In genomic region chr7:128097211-128097731, GRCh38 we compare ENCODE assay signal across 16 cellular contexts.
DNase-seq lines count a peak whose midpoint lies in the region; ATAC-seq and TF ChIP-seq lines count a peak whose summit lies in the region.
"Had no signal": no experiment of that assay in that cellular context is flagged by ENCODE, and none has a peak within 500 bp of the region (broad histone marks: within the 10 kb centered on the region; RNA-seq: fewer than 3 reads in every experiment).

No MANE protein-coding gene starts in this region.

- peaks cover 34% of the 10 kb centered on the region for H3K4me1 Mint-ChIP-seq in HFFc6 (ENCODE audit: low read depth)
- H3K4me1 Mint-ChIP-seq in stimulated activated naive B cell treated with anti-CD40 and anti-IgM and Interleukin-4, amounts not matched to agents 10 μg/mL and 1 μg/mL and 100 μg/mL, for 72 hours: peaks cover 19 to 25% of the 10 kb centered on the region in 2 donors

- H3K27me3 Mint-ChIP-seq in HFFc6 (ENCODE audit: insufficient read depth): peaks cover 11% of the 10 kb centered on the region; the same call in 1 of the 2 replicates
- no peaks in the 10 kb centered on the region for H3K27me3 Mint-ChIP-seq in stimulated activated naive B cell treated with anti-CD40 and anti-IgM and Interleukin-4, amounts not matched to agents 10 μg/mL and 1 μg/mL and 100 μg/mL, for 72 hours
- H3K27me3 Mint-ChIP-seq: CD4-positive, alpha-beta memory T cell had no signal

- H3K36me3 Mint-ChIP-seq in HFFc6 (ENCODE audit: low read depth): peaks cover 19% of the 10 kb centered on the region; the same call in 1 of the 2 replicates
- peaks cover 45 to 46% of the 10 kb centered on the region in 2 donors for H3K36me3 Mint-ChIP-seq in stimulated activated naive B cell treated with anti-CD40 and anti-IgM and Interleukin-4, amounts not matched to agents 10 μg/mL and 1 μg/mL and 100 μg/mL, for 72 hours

- intact Hi-C loops in Right ventricle myocardium inferior (cut with DNase I): no loop called here
- intact Hi-C loops in Right ventricle myocardium superior (cut with DNase I): no loop called here

- no peaks in the 10 kb centered on the region for H3K9me3 ChIP-seq in smooth muscle cell (replicated peaks; ENCODE audit: low read depth)

- no peak overlapping the region for H3K27ac ChIP-seq in smooth muscle cell (ENCODE audit: low read depth)
- H3K27ac ChIP-seq: 22Rv1 had no signal

- no peak overlapping the region for H3K4me3 ChIP-seq in astrocyte of the spinal cord (ENCODE audit: low read depth, low read length)
- no peak overlapping the region for H3K4me3 ChIP-seq in smooth muscle cell
- H3K4me3 ChIP-seq: GM23338 had no signal

- TF ChIP-seq CTCF in HFFc6 (IDR thresholded peaks at IDR 0.05): no peak
- TF ChIP-seq CTCF in astrocyte of the spinal cord (IDR thresholded peaks at IDR 0.05; ENCODE audit: low read depth, low read length): no peak
- no peak for TF ChIP-seq CTCF in smooth muscle cell (IDR thresholded peaks at IDR 0.05; ENCODE audit: borderline replicate concordance, insufficient read depth, poor library complexity, severe bottlenecking)

- no peak overlapping the region for H3K27ac Mint-ChIP-seq in HFFc6
- peak overlapping the region; percentile 42 for H3K27ac Mint-ChIP-seq in stimulated activated naive B cell treated with anti-CD40 and anti-IgM and Interleukin-4, amounts not matched to agents 10 μg/mL and 1 μg/mL and 100 μg/mL, for 72 hours
- H3K27ac Mint-ChIP-seq: GM23338, H9 had no signal

- no peak overlapping the region for H3K4me2 ChIP-seq in smooth muscle cell
- H3K4me2 ChIP-seq: GM23338 had no signal

- H3K4me3 Mint-ChIP-seq in HFFc6: no peak overlapping the region
- H3K4me3 Mint-ChIP-seq in stimulated activated naive B cell treated with anti-CD40 and anti-IgM and Interleukin-4, amounts not matched to agents 10 μg/mL and 1 μg/mL and 100 μg/mL, for 72 hours: no peak overlapping the region
- H3K4me3 Mint-ChIP-seq: CD4-positive, alpha-beta memory T cell; GM23338; H9 had no signal

- no peak overlapping the region for H3K9ac ChIP-seq in smooth muscle cell (ENCODE audit: low read depth)

- ATAC-seq in Right ventricle myocardium inferior (no peak), Right ventricle myocardium superior (ENCODE audit: poor library complexity) (no peak)
- ATAC-seq in stimulated activated naive B cell treated with anti-CD40 and anti-IgM and Interleukin-4, amounts not matched to agents 10 μg/mL and 1 μg/mL and 100 μg/mL, for 72 hours (replicated peaks): no peak
- ATAC-seq: GM23338 had no signal

- peaks cover 11% of the 10 kb centered on the region for H4K20me1 ChIP-seq in smooth muscle cell (ENCODE audit: low read depth)

- no peaks in the 10 kb centered on the region for H3K36me3 ChIP-seq in smooth muscle cell (ENCODE audit: low read depth)

- no peaks in the 10 kb centered on the region for H3K79me2 ChIP-seq in smooth muscle cell (ENCODE audit: low read depth)

- no peaks in the 10 kb centered on the region for H3K27me3 ChIP-seq in smooth muscle cell (ENCODE audit: low read depth)

- no peak overlapping the region for H2AFZ ChIP-seq in smooth muscle cell (ENCODE audit: low read depth)
- H2AFZ ChIP-seq: GM23338 had no signal

- H3K4me1 ChIP-seq in smooth muscle cell (ENCODE audit: low read depth): no peaks in the 10 kb centered on the region

- no peaks in the 10 kb centered on the region for H3K9me3 Mint-ChIP-seq in HFFc6
- H3K9me3 Mint-ChIP-seq in stimulated activated naive B cell treated with anti-CD40 and anti-IgM and Interleukin-4, amounts not matched to agents 10 μg/mL and 1 μg/mL and 100 μg/mL, for 72 hours: no peaks in the 10 kb centered on the region
- H3K9me3 Mint-ChIP-seq: GM23338, H9 had no signal

- WGBS in smooth muscle cell (ENCODE audit: low lambda C conversion rate): 93% methylated on average over 7 of the region's 7 CpGs

- DNase-seq in Right ventricle myocardium inferior (ENCODE audit: missing footprints): peak; percentile 33
- DNase-seq in Right ventricle myocardium superior: no peak
- peak; percentile 23 for DNase-seq in HFFc6
- DNase-seq in astrocyte of the spinal cord (ENCODE audit: low read depth, low spot score): peak; percentile 18
- DNase-seq in stimulated activated naive B cell treated with anti-CD40 and anti-IgM and Interleukin-4, amounts not matched to agents 10 μg/mL and 1 μg/mL and 100 μg/mL, for 72 hours: no peak
- DNase-seq in GOT3 (lab: John Stamatoyannopoulos, UW): no peak
- DNase-seq in smooth muscle cell (lab: John Stamatoyannopoulos, UW; ENCODE audit: unreplicated experiment): no peak
- no peak for DNase-seq in NCI-H1092 treated with DMSO at 0.1 percent for 48 hours (lab: John Stamatoyannopoulos, UW)
- DNase-seq: C1 segment of cervical spinal cord; CD4-positive, alpha-beta memory T cell; DMS79; EL; GDM1; H9 had no signal

- in situ Hi-C loops in astrocyte of the spinal cord (cut with HindIII; ENCODE audit: low sequenced_read_pairs): no loop called here

- H3F3A ChIP-seq in smooth muscle cell (ENCODE audit: low read depth): no peaks in the 10 kb centered on the region

Comparison
In these comparisons a context has a peak if more than half of its experiments do, and no peak if none do; other contexts are left out.
1. DNase-seq: peak in Right ventricle myocardium inferior (single experiment), HFFc6 (single experiment) and astrocyte of the spinal cord (single experiment); none in Right ventricle myocardium superior (single experiment), stimulated activated naive B cell treated with anti-CD40 and anti-IgM and Interleukin-4, amounts not matched to agents 10 μg/mL and 1 μg/mL and 100 μg/mL, for 72 hours (single experiment), GOT3 (single experiment), smooth muscle cell (single experiment) and NCI-H1092 treated with DMSO at 0.1 percent for 48 hours (single experiment).